Comparison of ENCODE assay signal across 9 cellular contexts in the genomic region with DNA sequence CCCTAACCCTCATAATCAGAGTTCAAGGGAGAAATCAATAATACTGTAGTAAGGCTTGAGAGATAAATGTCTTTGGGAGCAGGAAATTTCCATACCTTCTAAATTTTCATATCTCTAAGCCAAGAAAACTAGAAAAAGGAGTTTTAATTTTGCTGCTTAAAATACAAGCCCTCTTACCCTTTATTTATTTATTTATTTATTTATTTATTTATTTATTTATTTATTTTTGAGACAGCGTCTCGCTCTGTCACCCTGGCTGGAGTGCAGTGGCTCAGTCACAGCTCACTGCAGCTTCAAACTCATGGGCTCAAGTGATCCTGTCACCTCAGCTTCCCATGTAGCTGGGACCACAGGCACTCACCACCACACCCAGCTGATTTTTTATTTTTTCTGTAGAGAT.
"Had no signal": no experiment of that assay in that cellular context is flagged by ENCODE, and none has a peak within 500 bp of the region (broad histone marks: within the 10 kb centered on the region; RNA-seq: fewer than 3 reads in every experiment).

No MANE protein-coding gene starts in this region.

- H3K27ac ChIP-seq: HL-60, KMS-11 had no signal

- FAIRE-seq: HepG2, HTR-8/SVneo, K562 had no signal

- ATAC-seq: HepG2, K562 had no signal

- H3K4me2 ChIP-seq: KMS-11 had no signal

- H3K4me3 ChIP-seq: K562 had no signal

- DNase-seq: IMR-90, Karpas-422, KBM-7, KG1 had no signal
